18 cellular contexts compared by ENCODE assay signal in genomic region chr16:49697631-49698030, GRCh38.
DNase-seq lines count a peak whose midpoint lies in the region; ATAC-seq lines count a peak whose summit lies in the region.
"Had no signal": no experiment of that assay in that cellular context is flagged by ENCODE, and none has a peak within 500 bp of the region (broad histone marks: within the 10 kb centered on the region; RNA-seq: fewer than 3 reads in every experiment).

No MANE protein-coding gene starts in this region.

- H3K27me3 ChIP-seq in NT2/D1 (ENCODE audit: insufficient read depth, insufficient read length) (no peaks in the 10 kb centered on the region), iPS-20b (ENCODE audit: insufficient read depth, low read length) (no peaks in the 10 kb centered on the region), trophoblast cell (ENCODE audit: insufficient read depth, low read length) (no peaks in the 10 kb centered on the region)

- peak overlapping the region; percentile 41 for H2BK5ac ChIP-seq in trophoblast cell (ENCODE audit: low read depth, low read length, poor library complexity)

- no peak for ATAC-seq in HG03342 (IDR thresholded peaks at IDR 0.05; ENCODE audit: unreplicated experiment)

- H3K9me3 ChIP-seq in NT2/D1 (ENCODE audit: insufficient read depth, low read length): no peaks in the 10 kb centered on the region
- H3K9me3 ChIP-seq in iPS-20b (ENCODE audit: insufficient read depth, low read depth, low read length): no peaks in the 10 kb centered on the region
- H3K9me3 ChIP-seq in trophoblast cell (ENCODE audit: insufficient read depth, low read depth, low read length): no peaks in the 10 kb centered on the region
- H3K9me3 ChIP-seq: HAP-1 had no signal

- no CpG with 5 or more reads among the region's 17 CpGs for WGBS in trophoblast cell (ENCODE audit: extremely low coverage, insufficient coverage, insufficient read length)

- peak overlapping the region; percentile 79 for H3K18ac ChIP-seq in trophoblast cell (ENCODE audit: low read length)

- H2BK120ac ChIP-seq in trophoblast cell (ENCODE audit: insufficient read depth, low read length, poor library complexity): peak overlapping the region; percentile 91

- H3K79me1 ChIP-seq in trophoblast cell (ENCODE audit: low read length): peaks cover 36% of the 10 kb centered on the region

- peak overlapping the region; percentile 62 for H4K8ac ChIP-seq in trophoblast cell (ENCODE audit: low read depth, low read length)

- peak overlapping the region; percentile 19 for H2AFZ ChIP-seq in trophoblast cell (ENCODE audit: insufficient read depth, low read length, poor library complexity)

- H4K12ac ChIP-seq in trophoblast cell (ENCODE audit: low read depth, low read length): no peak overlapping the region

- peaks cover 9% of the 10 kb centered on the region for H3K79me2 ChIP-seq in trophoblast cell (ENCODE audit: control insufficient read depth, insufficient read depth, low read length, poor library complexity)

- H3K4me3 ChIP-seq in NT2/D1 (ENCODE audit: insufficient read length, low read depth) (no peak overlapping the region), iPS-20b (ENCODE audit: low read length) (no peak overlapping the region), trophoblast cell (ENCODE audit: low read depth, low read length) (peak overlapping the region; percentile 21)
- H3K4me3 ChIP-seq: HAP-1 had no signal

- peak overlapping the region; percentile 78 for H2BK12ac ChIP-seq in trophoblast cell (ENCODE audit: low read length)

- peak overlapping the region; percentile 89 for H4K91ac ChIP-seq in trophoblast cell (ENCODE audit: low read depth, low read length)

- H3K9ac ChIP-seq in NT2/D1 (ENCODE audit: insufficient read length, low read depth): peak overlapping the region; percentile 80
- peak overlapping the region; percentile 83; the same call in 1 of the 2 replicates for H3K9ac ChIP-seq in iPS-20b (ENCODE audit: low read depth, low read length)
- H3K9ac ChIP-seq in trophoblast cell (ENCODE audit: low read length): peak overlapping the region; percentile 20

- DNase-seq in NCI-H146 (lab: John Stamatoyannopoulos, UW) (peak; percentile 60), NCI-H146 treated with DMSO at 0.1 percent for 48 hours (lab: John Stamatoyannopoulos, UW; ENCODE audit: unreplicated experiment) (no peak), NT2/D1 (ENCODE audit: low read depth, low spot score) (no peak), trophoblast cell (no peak), NCI-H1092 (lab: John Stamatoyannopoulos, UW) (no peak), SIG-M5 treated with dmso at 0.1 percent for 504 hours (lab: John Stamatoyannopoulos, UW; ENCODE audit: unreplicated experiment) (no peak)
- DNase-seq: COR-L47, DMS153, EL, NCI-H1436 treated with DMSO at 0.1 percent for 48 hours, NCI-H2107, NCI-H446, NCI-H82 had no signal

- H3K4ac ChIP-seq in trophoblast cell (ENCODE audit: low read depth, low read length): peak overlapping the region; percentile 48

- peaks cover 3% of the 10 kb centered on the region for H3K36me3 ChIP-seq in NT2/D1 (ENCODE audit: insufficient read depth, insufficient read length, low read length)
- no peaks in the 10 kb centered on the region for H3K36me3 ChIP-seq in iPS-20b (ENCODE audit: insufficient read depth, low read depth, low read length)
- H3K36me3 ChIP-seq in trophoblast cell (ENCODE audit: control insufficient read depth in 1 of 2, insufficient read depth in 2 of 2, low read length in 2 of 2): peaks cover 0 to 2% of the 10 kb centered on the region in 2 experiments
- H3K36me3 ChIP-seq: HAP-1 had no signal

- H3K4me1 ChIP-seq in NT2/D1 (ENCODE audit: insufficient read depth, insufficient read length): peaks cover 23% of the 10 kb centered on the region
- peaks cover 71% of the 10 kb centered on the region for H3K4me1 ChIP-seq in iPS-20b (ENCODE audit: insufficient read depth, low read length)
- peaks cover 42 to 53% of the 10 kb centered on the region in 2 experiments for H3K4me1 ChIP-seq in trophoblast cell (ENCODE audit: control insufficient read depth in 1 of 2, insufficient read depth in 2 of 2, low read length in 2 of 2)

- H3K27ac ChIP-seq in iPS-20b (ENCODE audit: low read length): peak overlapping the region; percentile 92
- peak overlapping the region; percentile 87 for H3K27ac ChIP-seq in trophoblast cell (ENCODE audit: low read depth, low read length)
- H3K27ac ChIP-seq: 22Rv1, C4-2B had no signal

- peak overlapping the region; percentile 90 for H2AK5ac ChIP-seq in trophoblast cell (ENCODE audit: low read length)

- H3K4me2 ChIP-seq in trophoblast cell (ENCODE audit: low read length): no peak overlapping the region

- peak overlapping the region; percentile 18 for H3K23ac ChIP-seq in trophoblast cell (ENCODE audit: low read length)

- peak overlapping the region; percentile 86 for H3K14ac ChIP-seq in trophoblast cell (ENCODE audit: low read length)

Comparison
In these comparisons a context has a peak if more than half of its experiments do, and no peak if none do; other contexts are left out.
1. H3K9ac ChIP-seq: peak in every context shown above with its lines; median percentile 83 in iPS-20b; 80 in NT2/D1; 20 in trophoblast cell.